18 cellular contexts compared by ENCODE assay signal in genomic region chr12:133202493-133203343, GRCh38. TPM values are rescaled to one million over a fixed set of nuclear protein-coding genes. Genes with fewer than 3 reads are reported as not detected.
DNase-seq lines count a peak whose midpoint lies in the region; ATAC-seq, FAIRE-seq and TF ChIP-seq lines count a peak whose summit lies in the region.
"Had no signal": no experiment of that assay in that cellular context is flagged by ENCODE, and none has a peak within 500 bp of the region (broad histone marks: within the 10 kb centered on the region; RNA-seq: fewer than 3 reads in every experiment).

No MANE protein-coding gene starts in this region.

- H4K20me1 ChIP-seq in GM23248 (ENCODE audit: insufficient read depth) (no peaks in the 10 kb centered on the region), astrocyte (ENCODE audit: insufficient read depth, low read length) (no peaks in the 10 kb centered on the region)

- no peak overlapping the region for H3K23ac ChIP-seq in mesenchymal stem cell (ENCODE audit: low read length in 2 of 2)

- H3K14ac ChIP-seq in mesenchymal stem cell (ENCODE audit: low read length in 2 of 2) = no peak overlapping the region

- H3K4me1 ChIP-seq in GM23248 (ENCODE audit: insufficient read depth) (no peaks in the 10 kb centered on the region), astrocyte (ENCODE audit: insufficient read depth, low read length) (no peaks in the 10 kb centered on the region), mesenchymal stem cell (ENCODE audit: control insufficient read depth, insufficient read depth, low read depth, low read length) (no peaks in the 10 kb centered on the region)
- H3K4me1 ChIP-seq: parathyroid adenoma had no signal

- no peak overlapping the region for H2AFZ ChIP-seq in GM23248
- H2AFZ ChIP-seq in astrocyte (ENCODE audit: low read depth, low read length) = no peak overlapping the region
- H2AFZ ChIP-seq in mesenchymal stem cell (ENCODE audit: low read depth, low read length) = no peak overlapping the region
- H2AFZ ChIP-seq: parathyroid adenoma had no signal

- H4K8ac ChIP-seq in mesenchymal stem cell (ENCODE audit: low read length) = no peak overlapping the region

- H3K4me1 Mint-ChIP-seq in astrocyte (ENCODE audit: low read depth, unreplicated experiment) = no peaks in the 10 kb centered on the region
- H3K4me1 Mint-ChIP-seq: stimulated activated memory B cell treated with anti-CD40 and anti-IgM and Interleukin-4, amounts not matched to agents 10 μg/mL and 1 μg/mL and 100 μg/mL, for 72 hours; T-cell had no signal

- H3K79me1 ChIP-seq in mesenchymal stem cell (replicated peaks; ENCODE audit: low read length, poor library complexity, severe bottlenecking) = no peaks in the 10 kb centered on the region

- no peak overlapping the region for H4K91ac ChIP-seq in mesenchymal stem cell (ENCODE audit: low read length)

- H2BK120ac ChIP-seq in mesenchymal stem cell (ENCODE audit: low read depth, low read length) = no peak overlapping the region

- H3K27ac ChIP-seq in GM23248 (no peak overlapping the region), astrocyte (ENCODE audit: low read depth, low read length) (no peak overlapping the region), mesenchymal stem cell (ENCODE audit: low read length, poor library complexity, severe bottlenecking) (no peak overlapping the region)
- H3K27ac ChIP-seq: parathyroid adenoma had no signal

- H3K4me3 Mint-ChIP-seq in astrocyte (ENCODE audit: unreplicated experiment) = no peak overlapping the region
- H3K4me3 Mint-ChIP-seq: stimulated activated memory B cell treated with anti-CD40 and anti-IgM and Interleukin-4, amounts not matched to agents 10 μg/mL and 1 μg/mL and 100 μg/mL, for 72 hours had no signal

- H3K9me3 Mint-ChIP-seq in astrocyte (ENCODE audit: unreplicated experiment) = peaks cover 77% of the 10 kb centered on the region

- H3K36me3 ChIP-seq in GM23248 (ENCODE audit: low read depth) (peaks cover 67% of the 10 kb centered on the region), astrocyte (ENCODE audit: insufficient read depth, low read length) (peaks cover 29% of the 10 kb centered on the region), mesenchymal stem cell (ENCODE audit: control insufficient read depth in 1 of 2, insufficient read depth in 2 of 2, low read depth in 1 of 2, low read length in 2 of 2) (peaks cover 3 to 51% of the 10 kb centered on the region in 2 experiments)

- peak; percentile 27 for DNase-seq in ACHN
- DNase-seq in GM23248 = peak; percentile 20
- peak; percentile 24 for DNase-seq in astrocyte (ENCODE audit: low read depth)
- DNase-seq in mesenchymal stem cell = peak; percentile 31
- no peak for DNase-seq in COR-L47 (lab: John Stamatoyannopoulos, UW)
- DNase-seq in hippocampal formation (lab: John Stamatoyannopoulos, UW) = no peak
- DNase-seq: activated CD4-positive, alpha-beta T cell treated with anti-CD3 and anti-CD28 coated beads, Interleukin-2, amount 50 U/mL, for 4 hours; activated effector memory CD4-positive, alpha-beta T cell treated with anti-CD3 and anti-CD28 coated beads, Interleukin-2, amount 50 U/mL, for 16 hours; C1 segment of cervical spinal cord; left colon; NCI-H2029 treated with DMSO at 0.1 percent for 48 hours; stimulated activated CD4-positive, alpha-beta T cell treated with anti-CD3 and anti-CD28 coated beads, Interleukin-2, amount 100 ng/mL, for 24 hours; T-cell had no signal

- H3K9ac ChIP-seq in GM23248 (no peak overlapping the region), astrocyte (ENCODE audit: low read length) (no peak overlapping the region), mesenchymal stem cell (ENCODE audit: low read length) (no peak overlapping the region)
- H3K9ac ChIP-seq: parathyroid adenoma had no signal

- H3K18ac ChIP-seq in mesenchymal stem cell (ENCODE audit: low read depth in 1 of 2, low read length in 2 of 2) = no peak overlapping the region

- H3K9me3 ChIP-seq in GM23248 (ENCODE audit: low read depth) (peaks cover 53% of the 10 kb centered on the region), astrocyte (ENCODE audit: insufficient read depth, low read depth, low read length) (peaks cover 52% of the 10 kb centered on the region), mesenchymal stem cell (ENCODE audit: control insufficient read depth, low read length) (peaks cover 75% of the 10 kb centered on the region)

- H2BK12ac ChIP-seq in mesenchymal stem cell (ENCODE audit: low read length in 2 of 2) = no peak overlapping the region

- in situ Hi-C loops in ACHN (cut with HindIII; ENCODE audit: low pct_ligation_motif_present, low pct_unique_long_range_greater_than_20kb, low sequenced_read_pairs) (no loop called here), GM23248 (cut with MboI) (no loop called here)

- TF ChIP-seq CTCF in astrocyte (IDR thresholded peaks at IDR 0.05; ENCODE audit: insufficient read depth, low read depth, low read length) = no peak

- H2BK15ac ChIP-seq in mesenchymal stem cell (ENCODE audit: low read depth, poor library complexity, severe bottlenecking) = no peak overlapping the region

- H3K27ac Mint-ChIP-seq in astrocyte (ENCODE audit: unreplicated experiment) = no peak overlapping the region
- H3K27ac Mint-ChIP-seq: stimulated activated memory B cell treated with anti-CD40 and anti-IgM and Interleukin-4, amounts not matched to agents 10 μg/mL and 1 μg/mL and 100 μg/mL, for 72 hours; T-cell had no signal

- H3K27me3 ChIP-seq in GM23248 (replicated peaks; ENCODE audit: insufficient read depth) (no peaks in the 10 kb centered on the region), astrocyte (ENCODE audit: insufficient read depth, low read length) (no peaks in the 10 kb centered on the region), mesenchymal stem cell (ENCODE audit: control insufficient read depth in 1 of 2, insufficient read depth in 1 of 2, low read length in 2 of 2) (no peaks in the 10 kb centered on the region)

- WGBS in GM23248 (ENCODE audit: low coverage in 1 of 2, low lambda C conversion rate in 2 of 2, missing lambda C conversion rate in 2 of 2), 2 experiments = 95 to 100% methylated on average over 2 of the region's 2 CpGs
- WGBS in mesenchymal stem cell = 100% methylated on average over 1 of the region's 2 CpGs

- H2BK5ac ChIP-seq in mesenchymal stem cell (ENCODE audit: low read depth, low read length, poor library complexity, severe bottlenecking) = no peak overlapping the region

- peak; percentile 39 for FAIRE-seq in astrocyte (lab: Jason Lieb, UNC)
- FAIRE-seq: frontal cortex had no signal

- peak overlapping the region; percentile 24; the same call in 1 of the 2 replicates for H3K4me3 ChIP-seq in GM23248
- H3K4me3 ChIP-seq in astrocyte (ENCODE audit: insufficient read depth, low read depth, low read length) = no peak overlapping the region
- H3K4me3 ChIP-seq in mesenchymal stem cell (ENCODE audit: insufficient read depth in 1 of 2, low read depth in 1 of 2, low read length in 2 of 2) = peak overlapping the region in 1 of 2 experiments; percentile 71

- H2AK5ac ChIP-seq in mesenchymal stem cell (ENCODE audit: low read length, severe bottlenecking) = no peak overlapping the region

- H3K9me2 ChIP-seq in GM23248 (ENCODE audit: insufficient read depth) = no peaks in the 10 kb centered on the region

- H3K27me3 Mint-ChIP-seq in astrocyte (ENCODE audit: low read depth, unreplicated experiment) = no peaks in the 10 kb centered on the region
- H3K27me3 Mint-ChIP-seq: stimulated activated memory B cell treated with anti-CD40 and anti-IgM and Interleukin-4, amounts not matched to agents 10 μg/mL and 1 μg/mL and 100 μg/mL, for 72 hours; T-cell had no signal

- no peak overlapping the region for H3K4ac ChIP-seq in mesenchymal stem cell (ENCODE audit: low read depth in 1 of 2, low read length in 2 of 2)

- H3F3A ChIP-seq in GM23248 (ENCODE audit: insufficient read depth) = peaks cover 33% of the 10 kb centered on the region

- H3K36me3 Mint-ChIP-seq in astrocyte (ENCODE audit: low read depth, unreplicated experiment) = peaks cover 73% of the 10 kb centered on the region

- H3K4me2 ChIP-seq in GM23248 (ENCODE audit: unreplicated experiment) (no peak overlapping the region), astrocyte (ENCODE audit: low read length) (no peak overlapping the region), mesenchymal stem cell (ENCODE audit: low read length, poor library complexity, severe bottlenecking) (no peak overlapping the region)

- no peaks in the 10 kb centered on the region for H3K79me2 ChIP-seq in GM23248 (ENCODE audit: insufficient read depth)
- no peaks in the 10 kb centered on the region for H3K79me2 ChIP-seq in astrocyte (ENCODE audit: insufficient read depth, low read length)
- H3K79me2 ChIP-seq: parathyroid adenoma had no signal

- ATAC-seq in HG02981 (IDR thresholded peaks at IDR 0.05; ENCODE audit: unreplicated experiment) = no peak
- no peak for ATAC-seq in HG02798 (IDR thresholded peaks at IDR 0.05; ENCODE audit: poor library complexity, unreplicated experiment)
- ATAC-seq: left colon; stimulated activated memory B cell treated with anti-CD40 and anti-IgM and Interleukin-4, amounts not matched to agents 10 μg/mL and 1 μg/mL and 100 μg/mL, for 72 hours; T-cell had no signal

RNA-seq across cellular contexts. Expression of gene ZNF268, which starts 21.4 kb away (rescaled TPM):
- 18.8 and 24.5 TPM in 2 replicates for total RNA-seq in GM23248 (2014; rRNA removed; shearing (Covaris generic))
- polyA plus RNA-seq in GM23248 (2016; fragmentation: Nextera tagmentation; extraction: Ambion mirVana) = 11.9 and 13.9 TPM in 2 replicates
- total RNA-seq in astrocyte = 21.0 and 24.3 TPM in 2 replicates
- 6.1 TPM for polyA plus RNA-seq in mesenchymal stem cell (2013, experiment 1 of 2)
- polyA plus RNA-seq in mesenchymal stem cell (2013, experiment 2 of 2) = 6.4 TPM

RNA-seq across cellular contexts. Expression of gene ANHX, which starts 33.0 kb away (rescaled TPM):
- not detected in 2 replicates for total RNA-seq in GM23248 (2014; rRNA removed; shearing (Covaris generic))
- polyA plus RNA-seq in GM23248 (2016; fragmentation: Nextera tagmentation; extraction: Ambion mirVana) = not detected in 2 replicates
- not detected in 2 replicates for total RNA-seq in astrocyte
- polyA plus RNA-seq in mesenchymal stem cell (2013, experiment 1 of 2) = not detected
- not detected for polyA plus RNA-seq in mesenchymal stem cell (2013, experiment 2 of 2)
- total RNA-seq: frontal cortex, left colon, T-cell had no signal

Comparison
In these comparisons a context has a peak if more than half of its experiments do, and no peak if none do; other contexts are left out.
1. DNase-seq: peak in ACHN (single experiment), GM23248 (single experiment), astrocyte (single experiment) and mesenchymal stem cell (single experiment); none in COR-L47 (single experiment) and hippocampal formation (0 of 2).